1 cellular context compared by ENCODE assay signal in the genomic region with DNA sequence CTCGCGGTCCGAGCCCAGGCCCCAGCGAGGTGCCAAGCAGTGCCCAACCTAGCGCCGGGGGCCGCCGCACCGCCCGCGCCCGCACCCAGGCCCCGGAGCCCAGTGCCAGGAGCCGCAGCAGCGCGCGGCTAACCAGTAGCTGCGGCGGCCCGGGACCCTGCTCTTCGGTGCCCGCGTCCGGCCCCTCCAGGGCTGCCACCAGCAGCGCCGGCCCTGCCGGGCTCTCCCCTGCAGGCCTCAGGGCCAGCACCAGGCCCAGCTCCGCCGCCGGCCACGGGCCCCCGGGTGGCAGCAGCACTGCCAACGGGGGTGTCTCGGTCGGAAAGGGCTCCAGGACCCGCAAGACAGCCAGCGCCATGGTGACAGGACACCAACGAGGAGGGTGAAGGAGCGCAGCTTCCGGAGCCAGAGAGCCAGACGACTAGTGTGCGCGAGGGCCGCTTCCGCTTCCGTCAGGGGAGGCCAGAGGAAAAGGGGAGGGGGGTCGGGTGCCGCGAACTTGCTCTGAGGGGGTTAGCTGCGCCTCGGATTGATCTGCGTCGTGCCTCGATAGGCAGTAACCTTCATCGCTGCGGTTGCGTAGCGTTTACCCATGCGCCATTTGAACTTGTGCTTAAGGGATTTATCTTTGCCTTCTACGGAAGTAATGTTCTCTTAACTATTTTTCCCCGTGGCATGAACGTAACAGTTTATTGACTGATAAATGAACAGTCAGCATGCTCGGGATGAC.
TF ChIP-seq lines count a peak whose summit lies in the region.

TSS of gene PEX6 (minus strand) at position 389 of the 730 bp plus-strand sequence. CDS start at position 358, 31 bp downstream.

TF ChIP-seq in GM23338, 12 proteins besides CTCF, POLR2A, EP300 and RAD21:
- peak; percentile 96 for TF ChIP-seq POLR2AphosphoS5 (IDR thresholded peaks at IDR 0.05; ENCODE audit: low read depth)
- no peak for TF ChIP-seq EZH2 (IDR thresholded peaks at IDR 0.05; ENCODE audit: low read depth, unreplicated experiment)
- TF ChIP-seq CREB1 (CRISPR knock-in tag; IDR thresholded peaks at IDR 0.05; ENCODE audit: low read depth), result peak; percentile 66; the same call in 1 of the 2 replicates
- no peak for TF ChIP-seq ZNF114 (CRISPR knock-in tag; IDR thresholded peaks at IDR 0.05)
- TF ChIP-seq, protein P1, sequence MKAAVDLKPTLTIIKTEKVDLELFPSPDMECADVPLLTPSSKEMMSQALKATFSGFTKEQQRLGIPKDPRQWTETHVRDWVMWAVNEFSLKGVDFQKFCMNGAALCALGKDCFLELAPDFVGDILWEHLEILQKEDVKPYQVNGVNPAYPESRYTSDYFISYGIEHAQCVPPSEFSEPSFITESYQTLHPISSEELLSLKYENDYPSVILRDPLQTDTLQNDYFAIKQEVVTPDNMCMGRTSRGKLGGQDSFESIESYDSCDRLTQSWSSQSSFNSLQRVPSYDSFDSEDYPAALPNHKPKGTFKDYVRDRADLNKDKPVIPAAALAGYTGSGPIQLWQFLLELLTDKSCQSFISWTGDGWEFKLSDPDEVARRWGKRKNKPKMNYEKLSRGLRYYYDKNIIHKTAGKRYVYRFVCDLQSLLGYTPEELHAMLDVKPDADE (IDR thresholded peaks at IDR 0.05), result peak; percentile 85
- TF ChIP-seq EZH2phosphoT487 (IDR thresholded peaks at IDR 0.05; ENCODE audit: unreplicated experiment), result no peak
- TF ChIP-seq, protein P2, sequence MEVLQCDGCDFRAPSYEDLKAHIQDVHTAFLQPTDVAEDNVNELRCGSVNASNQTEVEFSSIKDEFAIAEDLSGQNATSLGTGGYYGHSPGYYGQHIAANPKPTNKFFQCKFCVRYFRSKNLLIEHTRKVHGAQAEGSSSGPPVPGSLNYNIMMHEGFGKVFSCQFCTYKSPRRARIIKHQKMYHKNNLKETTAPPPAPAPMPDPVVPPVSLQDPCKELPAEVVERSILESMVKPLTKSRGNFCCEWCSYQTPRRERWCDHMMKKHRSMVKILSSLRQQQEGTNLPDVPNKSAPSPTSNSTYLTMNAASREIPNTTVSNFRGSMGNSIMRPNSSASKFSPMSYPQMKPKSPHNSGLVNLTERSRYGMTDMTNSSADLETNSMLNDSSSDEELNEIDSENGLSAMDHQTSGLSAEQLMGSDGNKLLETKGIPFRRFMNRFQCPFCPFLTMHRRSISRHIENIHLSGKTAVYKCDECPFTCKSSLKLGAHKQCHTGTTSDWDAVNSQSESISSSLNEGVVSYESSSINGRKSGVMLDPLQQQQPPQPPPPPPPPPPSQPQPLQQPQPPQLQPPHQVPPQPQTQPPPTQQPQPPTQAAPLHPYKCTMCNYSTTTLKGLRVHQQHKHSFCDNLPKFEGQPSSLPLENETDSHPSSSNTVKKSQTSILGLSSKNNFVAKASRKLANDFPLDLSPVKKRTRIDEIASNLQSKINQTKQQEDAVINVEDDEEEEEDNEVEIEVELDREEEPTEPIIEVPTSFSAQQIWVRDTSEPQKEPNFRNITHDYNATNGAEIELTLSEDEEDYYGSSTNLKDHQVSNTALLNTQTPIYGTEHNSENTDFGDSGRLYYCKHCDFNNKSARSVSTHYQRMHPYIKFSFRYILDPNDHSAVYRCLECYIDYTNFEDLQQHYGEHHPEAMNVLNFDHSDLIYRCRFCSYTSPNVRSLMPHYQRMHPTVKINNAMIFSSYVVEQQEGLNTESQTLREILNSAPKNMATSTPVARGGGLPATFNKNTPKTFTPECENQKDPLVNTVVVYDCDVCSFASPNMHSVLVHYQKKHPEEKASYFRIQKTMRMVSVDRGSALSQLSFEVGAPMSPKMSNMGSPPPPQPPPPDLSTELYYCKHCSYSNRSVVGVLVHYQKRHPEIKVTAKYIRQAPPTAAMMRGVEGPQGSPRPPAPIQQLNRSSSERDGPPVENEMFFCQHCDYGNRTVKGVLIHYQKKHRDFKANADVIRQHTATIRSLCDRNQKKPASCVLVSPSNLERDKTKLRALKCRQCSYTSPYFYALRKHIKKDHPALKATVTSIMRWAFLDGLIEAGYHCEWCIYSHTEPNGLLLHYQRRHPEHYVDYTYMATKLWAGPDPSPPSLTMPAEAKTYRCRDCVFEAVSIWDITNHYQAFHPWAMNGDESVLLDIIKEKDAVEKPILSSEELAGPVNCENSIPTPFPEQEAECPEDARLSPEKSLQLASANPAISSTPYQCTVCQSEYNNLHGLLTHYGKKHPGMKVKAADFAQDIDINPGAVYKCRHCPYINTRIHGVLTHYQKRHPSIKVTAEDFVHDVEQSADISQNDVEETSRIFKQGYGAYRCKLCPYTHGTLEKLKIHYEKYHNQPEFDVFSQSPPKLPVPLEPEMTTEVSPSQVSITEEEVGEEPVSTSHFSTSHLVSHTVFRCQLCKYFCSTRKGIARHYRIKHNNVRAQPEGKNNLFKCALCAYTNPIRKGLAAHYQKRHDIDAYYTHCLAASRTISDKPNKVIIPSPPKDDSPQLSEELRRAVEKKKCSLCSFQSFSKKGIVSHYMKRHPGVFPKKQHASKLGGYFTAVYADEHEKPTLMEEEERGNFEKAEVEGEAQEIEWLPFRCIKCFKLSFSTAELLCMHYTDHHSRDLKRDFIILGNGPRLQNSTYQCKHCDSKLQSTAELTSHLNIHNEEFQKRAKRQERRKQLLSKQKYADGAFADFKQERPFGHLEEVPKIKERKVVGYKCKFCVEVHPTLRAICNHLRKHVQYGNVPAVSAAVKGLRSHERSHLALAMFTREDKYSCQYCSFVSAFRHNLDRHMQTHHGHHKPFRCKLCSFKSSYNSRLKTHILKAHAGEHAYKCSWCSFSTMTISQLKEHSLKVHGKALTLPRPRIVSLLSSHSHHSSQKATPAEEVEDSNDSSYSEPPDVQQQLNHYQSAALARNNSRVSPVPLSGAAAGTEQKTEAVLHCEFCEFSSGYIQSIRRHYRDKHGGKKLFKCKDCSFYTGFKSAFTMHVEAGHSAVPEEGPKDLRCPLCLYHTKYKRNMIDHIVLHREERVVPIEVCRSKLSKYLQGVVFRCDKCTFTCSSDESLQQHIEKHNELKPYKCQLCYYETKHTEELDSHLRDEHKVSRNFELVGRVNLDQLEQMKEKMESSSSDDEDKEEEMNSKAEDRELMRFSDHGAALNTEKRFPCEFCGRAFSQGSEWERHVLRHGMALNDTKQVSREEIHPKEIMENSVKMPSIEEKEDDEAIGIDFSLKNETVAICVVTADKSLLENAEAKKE (CRISPR knock-in tag; IDR thresholded peaks at IDR 0.05), result no peak
